Comparison of ENCODE assay signal across 15 cellular contexts in the genomic region with DNA sequence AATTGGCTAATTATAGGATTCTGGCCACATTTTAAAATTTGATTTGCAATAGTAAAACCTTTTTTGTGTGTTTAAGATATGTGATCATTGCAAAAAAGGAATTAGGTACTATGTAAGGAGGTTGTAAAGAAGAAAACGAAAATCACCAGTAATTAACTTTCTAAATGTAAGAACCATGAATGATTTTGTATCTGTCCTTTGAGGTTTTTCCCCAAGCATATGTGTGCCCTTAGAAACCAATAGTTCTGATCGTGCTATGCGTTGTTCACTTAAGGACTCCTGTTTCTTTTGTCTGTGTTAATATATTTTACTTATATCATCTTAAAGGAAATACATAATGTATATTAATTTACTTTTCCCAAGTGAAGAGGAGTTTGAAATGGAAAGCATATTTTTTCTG.
DNase-seq lines count a peak whose midpoint lies in the region; ATAC-seq and TF ChIP-seq lines count a peak whose summit lies in the region.
"Had no signal": no experiment of that assay in that cellular context is flagged by ENCODE, and none has a peak within 500 bp of the region (broad histone marks: within the 10 kb centered on the region; RNA-seq: fewer than 3 reads in every experiment).

No MANE protein-coding gene starts in this region.

- intact Hi-C loops in natural killer cell (cut with micrococcal nuclease): no loop called here

- H3K27me3 ChIP-seq in osteoblast (ENCODE audit: insufficient read depth, low read length): no peaks in the 10 kb centered on the region

- peak overlapping the region; percentile 94 for H3K27ac ChIP-seq in osteoblast (ENCODE audit: low read depth, low read length)
- H3K27ac ChIP-seq: left ventricle myocardium inferior, psoas muscle had no signal

- no peaks in the 10 kb centered on the region for H3K36me3 Mint-ChIP-seq in activated CD8-positive, alpha-beta memory T cell treated with anti-CD3 and anti-CD28 coated beads, Interleukin-2, amount 10 ng/mL, durations not matched to agents 7 days and 5 days
- no peaks in the 10 kb centered on the region for H3K36me3 Mint-ChIP-seq in natural killer cell

- H4K20me1 ChIP-seq in osteoblast (ENCODE audit: insufficient read depth, low read length): no peaks in the 10 kb centered on the region

- H3K27ac Mint-ChIP-seq in activated CD8-positive, alpha-beta memory T cell treated with anti-CD3 and anti-CD28 coated beads, Interleukin-2, amount 10 ng/mL, durations not matched to agents 7 days and 5 days: no peak overlapping the region
- H3K27ac Mint-ChIP-seq in natural killer cell: no peak overlapping the region
- H3K27ac Mint-ChIP-seq: activated T-cell treated with anti-CD3 and anti-CD28 coated beads, Interleukin-2, amount 50 U/mL, for 24 hours; T-helper 17 cell had no signal

- H3K27me3 Mint-ChIP-seq in activated CD8-positive, alpha-beta memory T cell treated with anti-CD3 and anti-CD28 coated beads, Interleukin-2, amount 10 ng/mL, durations not matched to agents 7 days and 5 days: no peaks in the 10 kb centered on the region
- H3K27me3 Mint-ChIP-seq in natural killer cell (ENCODE audit: low read depth in 2 of 2): no peaks in the 10 kb centered on the region
- H3K27me3 Mint-ChIP-seq: activated T-cell treated with anti-CD3 and anti-CD28 coated beads, Interleukin-2, amount 50 U/mL, for 24 hours; central memory CD8-positive, alpha-beta T cell; T-helper 17 cell had no signal

- CTCF ChIA-PET in activated CD8-positive, alpha-beta memory T cell treated with anti-CD3 and anti-CD28 coated beads, Interleukin-2, amount 10 ng/mL, durations not matched to agents 7 days and 5 days (lab: Charles Lee): no interaction called here
- CTCF ChIA-PET in GM10248 (lab: Yijun Ruan, JAX): no interaction called here

- H2AFZ ChIP-seq in osteoblast (ENCODE audit: low read length): peak overlapping the region; percentile 79

- no peak overlapping the region for H3K4me3 Mint-ChIP-seq in activated CD8-positive, alpha-beta memory T cell treated with anti-CD3 and anti-CD28 coated beads, Interleukin-2, amount 10 ng/mL, durations not matched to agents 7 days and 5 days
- no peak overlapping the region for H3K4me3 Mint-ChIP-seq in natural killer cell
- H3K4me3 Mint-ChIP-seq: activated T-cell treated with anti-CD3 and anti-CD28 coated beads, Interleukin-2, amount 50 U/mL, for 24 hours; central memory CD8-positive, alpha-beta T cell; T-helper 17 cell had no signal

- no peak for TF ChIP-seq CTCF in osteoblast (IDR thresholded peaks at IDR 0.05; ENCODE audit: extremely low read depth, low read depth, low read length)
- no peak for TF ChIP-seq CTCF in GM10248 (IDR thresholded peaks at IDR 0.05; ENCODE audit: control extremely low read depth, extremely low read depth, low read depth, missing control alignments)
- TF ChIP-seq CTCF in natural killer cell (IDR thresholded peaks at IDR 0.05): no peak

- no peak for DNase-seq in osteoblast (ENCODE audit: insufficient read length, low spot score, missing footprints)
- DNase-seq in activated CD8-positive, alpha-beta memory T cell treated with anti-CD3 and anti-CD28 coated beads, Interleukin-2, amount 10 ng/mL, durations not matched to agents 7 days and 5 days: no peak
- DNase-seq in anterior cingulate cortex (lab: John Stamatoyannopoulos, UW): no peak
- no peak for DNase-seq in GM10248 (ENCODE audit: extremely low spot score)
- no peak for DNase-seq in natural killer cell
- DNase-seq: activated T-cell treated with anti-CD3 and anti-CD28 coated beads, Interleukin-2, amount 50 U/mL, for 24 hours; DMS 273 treated with DMSO at 0.1 percent for 48 hours; left ventricle myocardium inferior; NCI-H69; psoas muscle; T-helper 17 cell had no signal

- no peaks in the 10 kb centered on the region for H3K36me3 ChIP-seq in osteoblast (ENCODE audit: insufficient read depth, low read length)
- H3K36me3 ChIP-seq: left ventricle myocardium inferior had no signal

- peak overlapping the region; percentile 83 for H3K4me2 ChIP-seq in osteoblast (ENCODE audit: insufficient read depth, low read length)

- no peaks in the 10 kb centered on the region for H3K9me3 ChIP-seq in osteoblast (ENCODE audit: low read depth, low read length)
- H3K9me3 ChIP-seq: psoas muscle had no signal

- POLR2A ChIA-PET in GM10248 (lab: Yijun Ruan, JAX): no interaction called here

- no peaks in the 10 kb centered on the region for H3K4me1 Mint-ChIP-seq in activated CD8-positive, alpha-beta memory T cell treated with anti-CD3 and anti-CD28 coated beads, Interleukin-2, amount 10 ng/mL, durations not matched to agents 7 days and 5 days
- H3K4me1 Mint-ChIP-seq in natural killer cell: no peaks in the 10 kb centered on the region
- H3K4me1 Mint-ChIP-seq: central memory CD8-positive, alpha-beta T cell; T-helper 17 cell had no signal

- H3K4me3 ChIP-seq in osteoblast (ENCODE audit: insufficient read depth, low read length): peak overlapping the region; percentile 52
- H3K4me3 ChIP-seq: left ventricle myocardium inferior, psoas muscle had no signal

- peaks cover 21% of the 10 kb centered on the region for H3K4me1 ChIP-seq in osteoblast (ENCODE audit: insufficient read depth, low read length)
- H3K4me1 ChIP-seq: left ventricle myocardium inferior, psoas muscle had no signal

- H3K9me3 Mint-ChIP-seq in activated CD8-positive, alpha-beta memory T cell treated with anti-CD3 and anti-CD28 coated beads, Interleukin-2, amount 10 ng/mL, durations not matched to agents 7 days and 5 days (ENCODE audit: low read depth): no peaks in the 10 kb centered on the region
- peaks cover 0 to 3% of the 10 kb centered on the region in 2 donors for H3K9me3 Mint-ChIP-seq in natural killer cell

- ATAC-seq in GM19324 (IDR thresholded peaks at IDR 0.05; ENCODE audit: low FRiP score, unreplicated experiment) (peak; percentile 29), HG02678 (IDR thresholded peaks at IDR 0.05; ENCODE audit: unreplicated experiment) (peak; percentile 34), HG03469 (IDR thresholded peaks at IDR 0.05; ENCODE audit: unreplicated experiment) (peak; percentile 19), natural killer cell (no peak)
- no peak for ATAC-seq in activated CD8-positive, alpha-beta memory T cell treated with anti-CD3 and anti-CD28 coated beads, Interleukin-2, amount 10 ng/mL, durations not matched to agents 7 days and 5 days
- ATAC-seq: psoas muscle, T-helper 17 cell had no signal

- no peaks in the 10 kb centered on the region for H3K79me2 ChIP-seq in osteoblast (ENCODE audit: insufficient read depth, low read length)

Comparison
In these comparisons a context has a peak if more than half of its experiments do, and no peak if none do; other contexts are left out.
1. ATAC-seq: peak in GM19324 (single experiment), HG02678 (single experiment) and HG03469 (single experiment); none in activated CD8-positive, alpha-beta memory T cell treated with anti-CD3 and anti-CD28 coated beads, Interleukin-2, amount 10 ng/mL, durations not matched to agents 7 days and 5 days (single experiment) and natural killer cell (0 of 3).